24 cellular contexts compared by ENCODE assay signal in the genomic region with DNA sequence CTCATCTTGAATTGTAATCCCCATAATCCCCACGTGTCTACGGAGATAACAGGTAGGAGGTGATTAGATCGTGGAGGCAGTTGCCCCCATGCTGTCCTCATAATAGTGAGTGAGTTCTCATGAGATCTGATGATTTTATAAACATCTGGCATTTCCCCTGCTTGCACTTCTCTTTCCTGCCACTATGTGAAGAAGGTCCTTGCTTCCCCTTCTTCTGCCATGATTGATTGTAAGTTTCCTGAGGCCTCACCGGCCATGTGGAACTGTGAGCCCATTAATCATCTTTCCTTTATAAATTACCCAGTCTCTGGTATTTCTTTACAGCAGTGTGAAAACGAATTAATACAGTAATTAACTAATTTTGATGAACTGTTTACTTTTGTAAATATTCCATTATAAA.
DNase-seq lines count a peak whose midpoint lies in the region; ATAC-seq and TF ChIP-seq lines count a peak whose summit lies in the region.
"Had no signal": no experiment of that assay in that cellular context is flagged by ENCODE, and none has a peak within 500 bp of the region (broad histone marks: within the 10 kb centered on the region; RNA-seq: fewer than 3 reads in every experiment).

No MANE protein-coding gene starts in this region.

- 0 out of 2 replicates have a peak, but pooled peaks have one; percentile 5 for TF ChIP-seq CTCF in BE2C (IDR thresholded peaks at IDR 0.05; ENCODE audit: low read depth, low read length)
- peak; percentile 19 for TF ChIP-seq CTCF in GM12873 (IDR thresholded peaks at IDR 0.05; ENCODE audit: insufficient read depth, low read depth, low read length, missing control alignments)
- peak; percentile 9; the same call in 1 of the 2 replicates for TF ChIP-seq CTCF in WERI-Rb-1 (IDR thresholded peaks at IDR 0.05; ENCODE audit: low read depth, low read length)
- peak; percentile 26 for TF ChIP-seq CTCF in neural crest cell (conservative IDR thresholded peaks at IDR 0.05)

- no peaks in the 10 kb centered on the region for H3K4me1 Mint-ChIP-seq in neural crest cell
- no peaks in the 10 kb centered on the region for H3K4me1 Mint-ChIP-seq in activated naive CD8-positive, alpha-beta T cell treated with anti-CD3 and anti-CD28 coated beads, Interleukin-2, amount 50 U/mL, for 24 hours
- H3K4me1 Mint-ChIP-seq: CD8-positive, alpha-beta memory T cell; IgD-negative memory B cell had no signal

- no peaks in the 10 kb centered on the region for H3K36me3 ChIP-seq in BE2C
- H3K36me3 ChIP-seq in WERI-Rb-1 = no peaks in the 10 kb centered on the region
- H3K36me3 ChIP-seq: BLaER1 treated with 17β-estradiol and CSF1 and Interleukin-3, amounts not matched to agents 10 nM and 100 nM; SJCRH30 had no signal

- H3K4me3 ChIP-seq in BE2C (ENCODE audit: low read depth, low read length) (no peak overlapping the region), WERI-Rb-1 (ENCODE audit: low read depth, low read length) (no peak overlapping the region)
- H3K4me3 ChIP-seq: A549; BLaER1 treated with 17β-estradiol and CSF1 and Interleukin-3, amounts not matched to agents 10 nM and 100 nM; GM12878; GM23248; SJCRH30 had no signal

- H3K4me1 ChIP-seq in BE2C = no peaks in the 10 kb centered on the region
- H3K4me1 ChIP-seq: A549, SJCRH30 had no signal

- no peak overlapping the region for H3K27ac ChIP-seq in WERI-Rb-1
- H3K27ac ChIP-seq: A549; BLaER1 treated with 17β-estradiol and CSF1 and Interleukin-3, amounts not matched to agents 10 nM and 100 nM; GM23248; RWPE1; SJCRH30 had no signal

- no peaks in the 10 kb centered on the region for H3K36me3 Mint-ChIP-seq in neural crest cell (ENCODE audit: low read depth)
- no peaks in the 10 kb centered on the region for H3K36me3 Mint-ChIP-seq in activated naive CD8-positive, alpha-beta T cell treated with anti-CD3 and anti-CD28 coated beads, Interleukin-2, amount 50 U/mL, for 24 hours (ENCODE audit: low read depth)
- H3K36me3 Mint-ChIP-seq: CD8-positive, alpha-beta memory T cell; IgD-negative memory B cell had no signal

- H3K9me3 ChIP-seq in BE2C = no peaks in the 10 kb centered on the region
- no peaks in the 10 kb centered on the region for H3K9me3 ChIP-seq in WERI-Rb-1 (ENCODE audit: severe bottlenecking)
- H3K9me3 ChIP-seq: A549, SJCRH30 had no signal

- no peak overlapping the region for H3K27ac Mint-ChIP-seq in neural crest cell (ENCODE audit: unreplicated experiment)
- H3K27ac Mint-ChIP-seq in activated naive CD8-positive, alpha-beta T cell treated with anti-CD3 and anti-CD28 coated beads, Interleukin-2, amount 50 U/mL, for 24 hours = no peak overlapping the region
- H3K27ac Mint-ChIP-seq: CD8-positive, alpha-beta memory T cell; IgD-negative memory B cell had no signal

- no peaks in the 10 kb centered on the region for H3K27me3 ChIP-seq in BE2C
- H3K27me3 ChIP-seq in WERI-Rb-1 (ENCODE audit: insufficient read depth, low read depth, severe bottlenecking) = no peaks in the 10 kb centered on the region
- H3K27me3 ChIP-seq: BLaER1 treated with 17β-estradiol and CSF1 and Interleukin-3, amounts not matched to agents 10 nM and 100 nM; SJCRH30 had no signal

- ATAC-seq in HG03342 (IDR thresholded peaks at IDR 0.05; ENCODE audit: unreplicated experiment) = no peak
- no peak for ATAC-seq in activated naive CD8-positive, alpha-beta T cell treated with anti-CD3 and anti-CD28 coated beads, Interleukin-2, amount 50 U/mL, for 24 hours
- ATAC-seq: A549, GM12878 had no signal

- H3K4me3 Mint-ChIP-seq in neural crest cell = no peak overlapping the region
- H3K4me3 Mint-ChIP-seq in activated naive CD8-positive, alpha-beta T cell treated with anti-CD3 and anti-CD28 coated beads, Interleukin-2, amount 50 U/mL, for 24 hours = no peak overlapping the region
- H3K4me3 Mint-ChIP-seq: CD8-positive, alpha-beta memory T cell; IgD-negative memory B cell had no signal

- no peaks in the 10 kb centered on the region for H3K9me3 Mint-ChIP-seq in neural crest cell
- no peaks in the 10 kb centered on the region for H3K9me3 Mint-ChIP-seq in activated naive CD8-positive, alpha-beta T cell treated with anti-CD3 and anti-CD28 coated beads, Interleukin-2, amount 50 U/mL, for 24 hours

- DNase-seq in BE2C (no peak), WERI-Rb-1 (no peak), neural crest cell (ENCODE audit: low read depth, low spot score) (no peak), NCI-H128 (lab: John Stamatoyannopoulos, UW; ENCODE audit: unreplicated experiment) (no peak)
- DNase-seq in activated naive CD8-positive, alpha-beta T cell treated with anti-CD3 and anti-CD28 coated beads, Interleukin-2, amount 50 U/mL, for 24 hours = no peak
- DNase-seq: CD8-positive, alpha-beta memory T cell; GM23248; HCEC 1CT; Karpas-422; NCI-H1092; NCI-H146; NCI-H2081; NCI-H2171 treated with DMSO at 0.1 percent for 48 hours; NCI-H446 treated with DMSO at 0.1 percent for 48 hours; NCI-H69; NK-92 treated with Interleukin-12 subunit alpha and Interleukin-12 subunit beta, amount 100 ng/mL, for 24 hours; SJCRH30 had no signal

- no peaks in the 10 kb centered on the region for H3K27me3 Mint-ChIP-seq in neural crest cell (ENCODE audit: low read depth)
- H3K27me3 Mint-ChIP-seq in activated naive CD8-positive, alpha-beta T cell treated with anti-CD3 and anti-CD28 coated beads, Interleukin-2, amount 50 U/mL, for 24 hours = no peaks in the 10 kb centered on the region
- H3K27me3 Mint-ChIP-seq: IgD-negative memory B cell had no signal
